Comparison of ENCODE assay signal across 9 cellular contexts in genomic region chrX:2689773-2690666, GRCh38. TPM values are rescaled to one million over a fixed set of nuclear protein-coding genes. Genes with fewer than 3 reads are reported as not detected.
A peak's percentile ranks its signal among the peaks of the same experiment; 100 is the strongest.
DNase-seq lines count a peak whose midpoint lies in the region; ATAC-seq and TF ChIP-seq lines count a peak whose summit lies in the region.
"Had no signal": no experiment of that assay in that cellular context is flagged by ENCODE, and none has a peak within 500 bp of the region (broad histone marks: within the 10 kb centered on the region; RNA-seq: fewer than 3 reads in every experiment).

No MANE protein-coding gene starts in this region.

- H3K27ac ChIP-seq in heart right ventricle (peak overlapping the region in 8 of 10 donors; percentile 73 to 95 (median 92)), muscle layer of colon (ENCODE audit: low read depth, low read length) (peak overlapping the region; percentile 71), uterus (peak overlapping the region; percentile 64 to 89)

- peaks cover 29% of the 10 kb centered on the region for H3K36me3 Mint-ChIP-seq in central memory CD8-positive, alpha-beta T cell (ENCODE audit: insufficient read depth)

- no peaks in the 10 kb centered on the region for H3K36me3 ChIP-seq in heart right ventricle
- H3K36me3 ChIP-seq in muscle layer of colon (ENCODE audit: insufficient read depth, low read length), result no peaks in the 10 kb centered on the region
- no peaks in the 10 kb centered on the region for H3K36me3 ChIP-seq in uterus

- ATAC-seq in heart right ventricle, result peak in 2 of 8 donors; percentile 1 to 2
- no peak for ATAC-seq in central memory CD8-positive, alpha-beta T cell (replicated peaks; ENCODE audit: extremely low read depth, poor library complexity, severe bottlenecking)
- no peak for ATAC-seq in GM18907 (IDR thresholded peaks at IDR 0.05; ENCODE audit: unreplicated experiment)

- DNase-seq in heart right ventricle (no peak), cardiac septum (ENCODE audit: low spot score) (no peak), uterus (no peak), NCI-H2171 treated with DMSO at 0.1 percent for 48 hours (lab: John Stamatoyannopoulos, UW) (no peak)
- no peak for DNase-seq in central memory CD8-positive, alpha-beta T cell (ENCODE audit: low spot score in 2 of 2)
- no peak for DNase-seq in stimulated activated CD4-positive, alpha-beta T cell treated with anti-CD3 and anti-CD28 coated beads, Interleukin-12 subunit alpha, Interleukin-12 subunit beta, amount 100 ng/mL, for 4 hours
- DNase-seq: NCI-H1417 treated with DMSO at 0.1 percent for 48 hours had no signal

- H3K4me1 ChIP-seq in heart right ventricle (peaks cover 24 to 37% (median 31%) of the 10 kb centered on the region in 9 donors), muscle layer of colon (ENCODE audit: insufficient read depth, low read length) (peaks cover 17% of the 10 kb centered on the region), uterus (peaks cover 0 to 15% of the 10 kb centered on the region in 2 donors)

- H3K27me3 Mint-ChIP-seq in central memory CD8-positive, alpha-beta T cell, result no peaks in the 10 kb centered on the region

- peaks cover 37% of the 10 kb centered on the region for H3K4me1 Mint-ChIP-seq in central memory CD8-positive, alpha-beta T cell

- intact Hi-C loops in heart right ventricle (cut with DNase I) (no loop called here), cardiac septum (cut with DNase I) (loop anchor here (10.0 kb wide), 2 partner anchors 125 to 185 kb away; partner anchors contain the start of genes DHRSX and ZBED1), uterus (cut with DNase I; ENCODE audit: low total_unique reads) (loop anchor here (10.0 kb wide), 1 partner anchor 75 kb away; no protein-coding TSS in a partner anchor)

- no peak overlapping the region for H3K27ac Mint-ChIP-seq in central memory CD8-positive, alpha-beta T cell (ENCODE audit: low read depth)

- no peak overlapping the region for H3K9ac ChIP-seq in muscle layer of colon (ENCODE audit: low read length)

- peaks cover 0 to 13% (median 0%) of the 10 kb centered on the region in 7 donors for H3K27me3 ChIP-seq in heart right ventricle
- no peaks in the 10 kb centered on the region for H3K27me3 ChIP-seq in muscle layer of colon (ENCODE audit: control insufficient read depth in 1 of 2, insufficient read depth in 2 of 2, low read length in 2 of 2)
- no peaks in the 10 kb centered on the region for H3K27me3 ChIP-seq in uterus

- H3K9me3 ChIP-seq in heart right ventricle (no peaks in the 10 kb centered on the region), muscle layer of colon (ENCODE audit: low read length) (no peaks in the 10 kb centered on the region), uterus (no peaks in the 10 kb centered on the region)

- no peak for TF ChIP-seq CTCF in heart right ventricle (IDR thresholded peaks at IDR 0.05)
- TF ChIP-seq CTCF in uterus (IDR thresholded peaks at IDR 0.05), result no peak

- H3K9me3 Mint-ChIP-seq in central memory CD8-positive, alpha-beta T cell, result no peaks in the 10 kb centered on the region

- 74 to 78% methylated on average over 36 to 37 of the region's 37 CpGs for WGBS in heart right ventricle, 2 donors

- H3K4me3 Mint-ChIP-seq in central memory CD8-positive, alpha-beta T cell, result peak overlapping the region; percentile 97

- peak overlapping the region in 9 of 10 donors; percentile 77 to 100 (median 97) for H3K4me3 ChIP-seq in heart right ventricle
- H3K4me3 ChIP-seq in muscle layer of colon (ENCODE audit: low read depth in 1 of 2, low read length in 2 of 2), result peak overlapping the region in 1 of 2 donors; percentile 35
- peak overlapping the region; percentile 68 to 85 for H3K4me3 ChIP-seq in uterus

- no peak for TF ChIP-seq POLR2A in uterus (IDR thresholded peaks at IDR 0.05)

RNA-seq across cellular contexts. Expression of gene CD99, which starts 1.1 kb away (rescaled TPM):
- total RNA-seq in heart right ventricle (100 to 1,000 TPM; 202 to 400 (median 256) TPM), cardiac septum (327 TPM), uterus (100 to 1,000 TPM in 3 of 4 donors, 10 to 100 TPM in 1; 81.9 to 329 (median 202) TPM)
- 100 to 1,000 TPM; 323 to 419 TPM for polyA plus RNA-seq in heart right ventricle

Comparison
In these comparisons a context has a peak if more than half of its experiments do, and no peak if none do; other contexts are left out.
1. intact Hi-C loops: an anchor here in cardiac septum (10.0 kb wide) and uterus (10.0 kb wide); none called in heart right ventricle.